In the genomic region with DNA sequence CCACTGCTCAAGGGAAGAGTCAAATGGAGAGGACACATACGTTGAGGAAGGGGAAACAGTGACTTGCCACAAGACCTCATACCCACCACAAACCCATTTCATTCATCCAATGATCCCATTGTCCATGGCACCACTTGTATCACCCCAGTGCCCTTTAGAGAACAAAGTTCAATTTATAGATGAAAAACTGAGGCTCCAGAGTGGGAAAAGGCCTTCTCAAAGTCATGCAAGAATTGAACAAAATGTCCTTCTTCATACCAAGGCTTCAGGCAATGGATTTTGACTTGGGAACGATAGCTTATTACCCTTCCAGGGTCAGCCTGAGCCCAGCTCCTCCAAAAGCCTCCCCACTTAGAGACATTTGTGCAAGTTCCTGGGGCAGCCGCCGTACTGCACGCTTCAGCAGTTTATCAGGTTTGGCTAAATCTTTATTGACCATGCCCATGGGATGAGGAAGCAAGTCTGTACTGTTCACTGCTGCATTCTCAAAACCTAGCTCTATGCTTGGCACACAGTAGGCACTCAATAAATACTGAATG, we compare ENCODE assay signal across 19 cellular contexts.
"Had no signal": no experiment of that assay in that cellular context is flagged by ENCODE, and none has a peak within 500 bp of the region (broad histone marks: within the 10 kb centered on the region; RNA-seq: fewer than 3 reads in every experiment).

No MANE protein-coding gene starts in this region.

- H3K9me3 ChIP-seq: SJCRH30 had no signal

- H3K27me3 ChIP-seq: SJCRH30 had no signal

- H3K4me1 ChIP-seq: SJCRH30 had no signal

- H3K27ac ChIP-seq: HL-60, KMS-11, SJCRH30, SK-N-MC had no signal

- H3K36me3 ChIP-seq: SJCRH30 had no signal

- H3K4me3 ChIP-seq: K562, SJCRH30, SK-N-MC had no signal

- DNase-seq: Kasumi-1, MM.1S, NCI-H1092 treated with DMSO at 0.1 percent for 48 hours, NCI-H1436 treated with DMSO at 0.1 percent for 48 hours, NCI-H1694, NCI-H187 treated with DMSO at 0.1 percent for 48 hours, NCI-H2029 treated with DMSO at 0.1 percent for 48 hours, NCI-H2171 treated with DMSO at 0.1 percent for 48 hours, NCI-H345, NCI-H524, NCI-H526 treated with DMSO at 0.1 percent for 48 hours, NCI-H748 treated with DMSO at 0.1 percent for 48 hours, RPMI8226, SHP77, SJCRH30 had no signal

- ATAC-seq: K562 had no signal
